ENCODE assay signal across 8 cellular contexts in genomic region chr17:28726912-28727726, GRCh38. TPM values are rescaled to one million over a fixed set of nuclear protein-coding genes. Genes with fewer than 3 reads are reported as not detected.
A peak's percentile ranks its signal among the peaks of the same experiment; 100 is the strongest.
DNase-seq lines count a peak whose midpoint lies in the region; TF ChIP-seq lines count a peak whose summit lies in the region.

No MANE protein-coding gene starts in this region.

- H3K27me3 Mint-ChIP-seq in endodermal cell (ENCODE audit: insufficient read depth) (no peaks in the 10 kb centered on the region), mesothelial cell of epicardium (ENCODE audit: low read depth) (no peaks in the 10 kb centered on the region)

- H3K27ac ChIP-seq in endodermal cell (ENCODE audit: low read depth, low read length) = peak overlapping the region; percentile 85

- no peaks in the 10 kb centered on the region for H3K9me3 ChIP-seq in endodermal cell (ENCODE audit: control insufficient read depth, low read length)

- H3K36me3 Mint-ChIP-seq in endodermal cell (ENCODE audit: low read depth) (peaks cover 26% of the 10 kb centered on the region), mesothelial cell of epicardium (peaks cover 9% of the 10 kb centered on the region)

- H3K36me3 ChIP-seq in endodermal cell (ENCODE audit: control insufficient read depth, insufficient read depth, low read length) = peaks cover 26% of the 10 kb centered on the region

- 0% methylated on average over 12 to 39 of the region's 41 CpGs for WGBS in endodermal cell (ENCODE audit: insufficient coverage in 1 of 2, insufficient read length in 1 of 2), 2 experiments

- H3K9ac ChIP-seq in endodermal cell (ENCODE audit: extremely low read depth, low read length, poor library complexity, severe bottlenecking) = peak overlapping the region; percentile 75

- no peaks in the 10 kb centered on the region for H3K27me3 ChIP-seq in endodermal cell (ENCODE audit: control insufficient read depth, insufficient read depth, low read length, poor library complexity, severe bottlenecking)

- peak overlapping the region; percentile 92 for H3K4me3 ChIP-seq in endodermal cell (ENCODE audit: low read length)

- H3K4me3 Mint-ChIP-seq in endodermal cell (peak overlapping the region; percentile 89), mesothelial cell of epicardium (peak overlapping the region; percentile 93)

- peaks cover 4% of the 10 kb centered on the region for H3K4me1 ChIP-seq in endodermal cell (ENCODE audit: control insufficient read depth, insufficient read depth, low read length)

- H3K27ac Mint-ChIP-seq in endodermal cell = peak overlapping the region; percentile 97
- peak overlapping the region; percentile 99 for H3K27ac Mint-ChIP-seq in mesothelial cell of epicardium

- H3K9me3 Mint-ChIP-seq in endodermal cell = no peaks in the 10 kb centered on the region
- no peaks in the 10 kb centered on the region for H3K9me3 Mint-ChIP-seq in mesothelial cell of epicardium

- H3K4me1 Mint-ChIP-seq in endodermal cell (peaks cover 31% of the 10 kb centered on the region), mesothelial cell of epicardium (peaks cover 34% of the 10 kb centered on the region)

- peak; percentile 97 for TF ChIP-seq CTCF in GM20000 (IDR thresholded peaks at IDR 0.05; ENCODE audit: extremely low read depth, missing control alignments)
- peak; percentile 99 for TF ChIP-seq CTCF in endodermal cell (conservative IDR thresholded peaks at IDR 0.05)
- TF ChIP-seq CTCF in mesothelial cell of epicardium (IDR thresholded peaks at IDR 0.05; ENCODE audit: unreplicated experiment) = peak; percentile 95

- peak; percentile 72 for DNase-seq in COLO829 (ENCODE audit: low spot score)
- peak; percentile 91 for DNase-seq in GM20000 (ENCODE audit: low spot score)
- peak in 74 of 76 experiments; percentile 40 to 93 (median 86) for DNase-seq in HUDEP-2 (lab: John Stamatoyannopoulos, UW; ENCODE audit: unreplicated experiment in 76 of 76)
- peak; percentile 90 for DNase-seq in NOMO-1 treated with dmso at 0.1 percent for 144 hours (lab: John Stamatoyannopoulos, UW; ENCODE audit: unreplicated experiment)
- peak; percentile 84 for DNase-seq in activated CD8-positive, alpha-beta memory T cell treated with anti-CD3 and anti-CD28 coated beads, Interleukin-2, amount 50 U/mL, for 24 hours (ENCODE audit: extremely low read depth)
- DNase-seq in endodermal cell = peak; percentile 100
- DNase-seq in mesothelial cell of epicardium (ENCODE audit: low spot score in 2 of 2, unreplicated experiment in 2 of 2) = peak; percentile 86 to 98
- DNase-seq in stimulated activated CD8-positive, alpha-beta memory T cell treated with anti-CD3 and anti-CD28 coated beads, Interleukin-15, amount 100 ng/mL, for 48 hours (ENCODE audit: low read depth in 2 of 2) = peak; percentile 88

RNA-seq across cellular contexts. Expression of gene TLCD1, which starts 1.1 kb away (rescaled TPM):
- 10 to 100 TPM; 17.0 to 22.9 TPM for total RNA-seq in endodermal cell
- 8.3 TPM for polyA plus RNA-seq in endodermal cell (2013, experiment 1 of 2)
- 7.2 TPM for polyA plus RNA-seq in endodermal cell (2013, experiment 2 of 2)
- 2.3 to 3.8 TPM (median 3.3 TPM) in 3 replicates for total RNA-seq in mesothelial cell of epicardium

RNA-seq across cellular contexts. Expression of gene NEK8, which starts 1.5 kb away (rescaled TPM):
- total RNA-seq in endodermal cell (10 to 100 TPM; 11.2 to 15.7 TPM), mesothelial cell of epicardium (5.2 to 7.6 TPM (median 5.9 TPM) in 3 replicates)
- 5.7 TPM for polyA plus RNA-seq in endodermal cell (2013, experiment 1 of 2)
- 5.5 TPM for polyA plus RNA-seq in endodermal cell (2013, experiment 2 of 2)

RNA-seq across cellular contexts. Expression of gene RPL23A, which starts 7.3 kb away (rescaled TPM):
- 1,000 to 10,000 TPM; 1,639 TPM for total RNA-seq in endodermal cell
- 2,129 TPM for polyA plus RNA-seq in endodermal cell (2013, experiment 1 of 2)
- 2,042 TPM for polyA plus RNA-seq in endodermal cell (2013, experiment 2 of 2)
- 1,669 to 1,804 TPM (median 1,792 TPM) in 3 replicates for total RNA-seq in mesothelial cell of epicardium

RNA-seq across cellular contexts. Expression of gene RAB34, which starts 9.5 kb away (rescaled TPM):
- total RNA-seq in endodermal cell (100 to 1,000 TPM; 111 to 112 TPM), mesothelial cell of epicardium (172 to 181 TPM (median 178 TPM) in 3 replicates)
- polyA plus RNA-seq in endodermal cell (2013, experiment 1 of 2) = 92.9 TPM
- 105 TPM for polyA plus RNA-seq in endodermal cell (2013, experiment 2 of 2)

RNA-seq across cellular contexts. Expression of gene PROCA1, which starts 15.4 kb away (rescaled TPM):
- total RNA-seq in endodermal cell (10 to 100 TPM; 28.7 to 41.6 TPM), mesothelial cell of epicardium (9.2 to 11.7 TPM (median 10.4 TPM) in 3 replicates)
- 20.6 TPM for polyA plus RNA-seq in endodermal cell (2013, experiment 1 of 2)
- 19.2 TPM for polyA plus RNA-seq in endodermal cell (2013, experiment 2 of 2)

Comparison
In these comparisons a context has a peak if more than half of its experiments do, and no peak if none do; other contexts are left out.
1. Peak in every context shown above with its lines: DNase-seq, H3K4me3 ChIP-seq and H3K27ac ChIP-seq.